ENCODE assay signal across 30 cellular contexts in genomic region chr17:66359351-66359750, GRCh38.
"Had no signal": no experiment of that assay in that cellular context is flagged by ENCODE, and none has a peak within 500 bp of the region (broad histone marks: within the 10 kb centered on the region; RNA-seq: fewer than 3 reads in every experiment).

No MANE protein-coding gene starts in this region.

- DNase-seq: activated CD4-positive, alpha-beta memory T cell treated with anti-CD3 and anti-CD28 coated beads, Interleukin-2, amount 10 ng/mL, durations not matched to agents 7 days and 5 days; activated CD4-positive, alpha-beta T cell treated with anti-CD3 and anti-CD28 coated beads for 1 hour; activated CD4-positive, alpha-beta T cell treated with anti-CD3 and anti-CD28 coated beads for 36 hours; activated CD4-positive, alpha-beta T cell treated with anti-CD3 and anti-CD28 coated beads for 48 hours; activated CD4-positive, alpha-beta T cell treated with anti-CD3 and anti-CD28 coated beads, Interleukin-2, amount 10 ng/mL, durations not matched to agents 7 days and 5 days; activated CD4-positive, alpha-beta T cell treated with anti-CD3 and anti-CD28 coated beads, Interleukin-2, amount 50 U/mL, for 48 hours; activated CD4-positive, CD25-positive, alpha-beta regulatory T cell; activated CD8-positive, alpha-beta memory T cell treated with anti-CD3 and anti-CD28 coated beads for 24 hours; activated CD8-positive, alpha-beta memory T cell treated with anti-CD3 and anti-CD28 coated beads, Interleukin-2, amount 10 ng/mL, durations not matched to agents 7 days and 5 days; activated CD8-positive, alpha-beta memory T cell treated with anti-CD3 and anti-CD28 coated beads, Interleukin-2, amount 50 U/mL, for 48 hours; activated CD8-positive, alpha-beta T cell treated with anti-CD3 and anti-CD28 coated beads, Interleukin-2, amount 10 ng/mL, durations not matched to agents 7 days and 5 days; activated effector memory CD4-positive, alpha-beta T cell treated with Interleukin-2 at 50 U/mL for 16 hours; activated gamma-delta T cell; activated naive CD4-positive, alpha-beta T cell treated with anti-CD3 and anti-CD28 coated beads, Interleukin-2, amount 10 ng/mL, durations not matched to agents 7 days and 5 days; activated naive CD4-positive, alpha-beta T cell treated with Interleukin-2 at 50 U/mL for 16 hours; activated naive CD8-positive, alpha-beta T cell treated with anti-CD3 and anti-CD28 coated beads, Interleukin-2, amount 10 ng/mL, durations not matched to agents 7 days and 5 days; activated naive CD8-positive, alpha-beta T cell treated with anti-CD3 and anti-CD28 coated beads, Interleukin-2, amount 50 U/mL, for 24 hours; activated T-cell treated with anti-CD3 and anti-CD28 coated beads, Interleukin-2, amount 50 U/mL, for 24 hours; activated T-cell treated with anti-CD3 and anti-CD28 coated beads, Interleukin-2, amount 50 U/mL, for 48 hours; amygdala; anterior cingulate cortex; caudate nucleus; cerebellar nuclear complex; T-helper 2 cell; T-helper 9 cell; WERI-Rb-1 had no signal

- H3K4me1 ChIP-seq: ascending aorta had no signal

- FAIRE-seq: bronchial epithelial cell had no signal

- H3K4me3 ChIP-seq: ascending aorta, cardiac muscle cell had no signal

- ATAC-seq: activated CD4-positive, alpha-beta T cell treated with anti-CD3 and anti-CD28 coated beads for 36 hours; activated CD4-positive, CD25-positive, alpha-beta regulatory T cell treated with anti-CD3 and anti-CD28 coated beads, Interleukin-2, amount 50 U/mL, for 24 hours; activated CD8-positive, alpha-beta memory T cell treated with anti-CD3 and anti-CD28 coated beads, Interleukin-2, amount 10 ng/mL, durations not matched to agents 7 days and 5 days; activated CD8-positive, alpha-beta T cell treated with anti-CD3 and anti-CD28 coated beads, Interleukin-2, amount 10 ng/mL, durations not matched to agents 7 days and 5 days; activated naive CD8-positive, alpha-beta T cell treated with anti-CD3 and anti-CD28 coated beads, Interleukin-2, amount 50 U/mL, for 24 hours had no signal

- H3K36me3 ChIP-seq: ascending aorta, cardiac muscle cell, WERI-Rb-1 had no signal

- H3K27ac ChIP-seq: ascending aorta, cardiac muscle cell, WERI-Rb-1 had no signal

- H3K9me3 ChIP-seq: ascending aorta had no signal

- H3K27me3 ChIP-seq: ascending aorta, cardiac muscle cell had no signal
